2 cellular contexts compared by ENCODE assay signal in genomic region chr9:69809304-69809863, GRCh38.
TF ChIP-seq lines count a peak whose summit lies in the region.

No MANE protein-coding gene starts in this region.

TF ChIP-seq in liver, 16 proteins besides CTCF, POLR2A, EP300 and RAD21:
- no peak for TF ChIP-seq FOXA1 (IDR thresholded peaks at IDR 0.05)
- TF ChIP-seq GABPA (IDR thresholded peaks at IDR 0.05 in 1 of 2, conservative IDR thresholded peaks at IDR 0.05 in 1 of 2): no peak
- no peak for TF ChIP-seq HNF4A (conservative IDR thresholded peaks at IDR 0.05)
- no peak for TF ChIP-seq YY1 (IDR thresholded peaks at IDR 0.05)
- no peak for TF ChIP-seq REST (IDR thresholded peaks at IDR 0.05)
- no peak for TF ChIP-seq JUND (IDR thresholded peaks at IDR 0.05)
- no peak for TF ChIP-seq TAF1 (conservative IDR thresholded peaks at IDR 0.05)
- no peak for TF ChIP-seq SP1 (IDR thresholded peaks at IDR 0.05)
- TF ChIP-seq MAX (IDR thresholded peaks at IDR 0.05): no peak
- no peak for TF ChIP-seq ATF3 (IDR thresholded peaks at IDR 0.05)
- no peak for TF ChIP-seq EGR1 (IDR thresholded peaks at IDR 0.05; ENCODE audit: low read depth in 2 of 2)
- no peak for TF ChIP-seq ZBTB33 (IDR thresholded peaks at IDR 0.05)
- TF ChIP-seq FOXA2 (IDR thresholded peaks at IDR 0.05): no peak
- no peak for TF ChIP-seq NR2F2 (IDR thresholded peaks at IDR 0.05)
- TF ChIP-seq RXRA (IDR thresholded peaks at IDR 0.05): no peak
- no peak for TF ChIP-seq HNF4G (IDR thresholded peaks at IDR 0.05)

TF ChIP-seq in HepG2, 621 proteins besides CTCF, POLR2A, EP300 and RAD21:
- TF ChIP-seq ZNF260 (CRISPR knock-in tag; IDR thresholded peaks at IDR 0.05; ENCODE audit: borderline replicate concordance, low read depth): no peak
